6 cellular contexts compared by ENCODE assay signal in the genomic region with DNA sequence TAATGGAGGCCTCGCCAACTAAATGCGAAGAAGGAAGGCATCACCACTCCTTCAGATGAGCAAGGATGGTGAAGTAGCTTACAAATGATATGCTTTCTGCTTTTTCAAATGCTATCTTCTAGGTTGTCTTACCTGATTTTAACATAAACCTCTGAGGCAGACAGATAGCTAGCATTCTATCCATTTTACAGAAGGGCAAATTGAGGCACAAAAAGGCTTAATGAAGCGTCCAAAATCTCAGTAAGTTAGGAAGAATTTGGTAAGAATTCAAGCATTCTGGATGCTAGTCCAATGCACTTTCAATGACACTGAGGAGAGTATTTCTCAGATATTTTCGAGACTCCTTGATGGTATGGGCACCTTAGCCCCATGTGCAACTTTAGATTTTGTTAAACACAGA.
"Had no signal": no experiment of that assay in that cellular context is flagged by ENCODE, and none has a peak within 500 bp of the region (broad histone marks: within the 10 kb centered on the region; RNA-seq: fewer than 3 reads in every experiment).

No MANE protein-coding gene starts in this region.

- FAIRE-seq: HTR-8/SVneo had no signal

- DNase-seq: IMR-90, KBM-7, KG1 had no signal

- H3K4me3 Mint-ChIP-seq: IgD-negative memory B cell had no signal

- H3K4me1 Mint-ChIP-seq: IgD-negative memory B cell had no signal

- H3K36me3 Mint-ChIP-seq: IgD-negative memory B cell had no signal

- H3K27me3 Mint-ChIP-seq: IgD-negative memory B cell had no signal

- H3K27ac Mint-ChIP-seq: IgD-negative memory B cell had no signal

- H3K27ac ChIP-seq: HL-60 had no signal
